Comparison of ENCODE assay signal across 8 cellular contexts in genomic region chr1:100249155-100249536, GRCh38. TPM values are rescaled to one million over a fixed set of nuclear protein-coding genes. Genes with fewer than 3 reads are reported as not detected.
DNase-seq lines count a peak whose midpoint lies in the region; ATAC-seq and TF ChIP-seq lines count a peak whose summit lies in the region.

No MANE protein-coding gene starts in this region.

- H3K27ac ChIP-seq in HUES6 (ENCODE audit: low read depth, low read length) = peak overlapping the region; percentile 77

- TF ChIP-seq CTCF in AG10803 (conservative IDR thresholded peaks at IDR 0.05; ENCODE audit: low read length) (no peak), choroid plexus epithelial cell (conservative IDR thresholded peaks at IDR 0.05; ENCODE audit: low read depth, low read length) (no peak), mucosa of descending colon (IDR thresholded peaks at IDR 0.05) (no peak)

- peak overlapping the region; percentile 96 for H3K9ac ChIP-seq in HUES6 (ENCODE audit: low read length)

- in situ Hi-C loops in ACHN (cut with HindIII; ENCODE audit: low pct_ligation_motif_present, low pct_unique_long_range_greater_than_20kb, low sequenced_read_pairs) = no loop called here

- DNase-seq in AG10803 (ENCODE audit: low read depth) = no peak
- DNase-seq in choroid plexus epithelial cell (ENCODE audit: low read depth) = peak; percentile 5
- DNase-seq in mucosa of descending colon = no peak
- no peak for DNase-seq in ACHN
- DNase-seq in activated T-cell treated with anti-CD3 and anti-CD28 coated beads for 4 hours = no peak
- DNase-seq in central memory CD4-positive, alpha-beta T cell = no peak

- H3K4me1 ChIP-seq in HUES6 (ENCODE audit: control insufficient read depth, insufficient read depth, low read length) (peaks cover 19% of the 10 kb centered on the region), mucosa of descending colon (ENCODE audit: low read depth) (peaks cover 7% of the 10 kb centered on the region)

- ATAC-seq in mucosa of descending colon = peak; percentile 17
- no peak for ATAC-seq in GM19328 (IDR thresholded peaks at IDR 0.05; ENCODE audit: unreplicated experiment)

- H3K9me3 ChIP-seq in HUES6 (ENCODE audit: control insufficient read depth, insufficient read depth, low read depth, low read length) (no peaks in the 10 kb centered on the region), mucosa of descending colon (no peaks in the 10 kb centered on the region)

- peak overlapping the region; percentile 99 for H3K4me3 ChIP-seq in AG10803 (ENCODE audit: low read length)
- peak overlapping the region; percentile 95 for H3K4me3 ChIP-seq in HUES6 (ENCODE audit: low read depth, low read length)
- peak overlapping the region; percentile 99 for H3K4me3 ChIP-seq in choroid plexus epithelial cell (ENCODE audit: low read depth, low read length)
- H3K4me3 ChIP-seq in mucosa of descending colon = peak overlapping the region; percentile 85

- H3K27me3 ChIP-seq in HUES6 (ENCODE audit: control insufficient read depth, insufficient read depth, low read length) = no peaks in the 10 kb centered on the region

- intact Hi-C loops in mucosa of descending colon (cut with DNase I, micrococcal nuclease) = no loop called here

- H3K36me3 ChIP-seq in HUES6 (ENCODE audit: control insufficient read depth, insufficient read depth, low read length) (peaks cover 5% of the 10 kb centered on the region), mucosa of descending colon (ENCODE audit: low read depth) (no peaks in the 10 kb centered on the region)

RNA-seq across cellular contexts. Expression of gene DBT, which starts 0.5 kb away (rescaled TPM):
- 10 to 100 TPM; 12.4 to 20.7 (median 14.6) TPM for total RNA-seq in mucosa of descending colon

RNA-seq across cellular contexts. Expression of gene RTCA, which starts 16.9 kb away (rescaled TPM):
- total RNA-seq in mucosa of descending colon = 10 to 100 TPM; 35.0 to 40.1 (median 36.3) TPM
